9 cellular contexts compared by ENCODE assay signal in the genomic region with DNA sequence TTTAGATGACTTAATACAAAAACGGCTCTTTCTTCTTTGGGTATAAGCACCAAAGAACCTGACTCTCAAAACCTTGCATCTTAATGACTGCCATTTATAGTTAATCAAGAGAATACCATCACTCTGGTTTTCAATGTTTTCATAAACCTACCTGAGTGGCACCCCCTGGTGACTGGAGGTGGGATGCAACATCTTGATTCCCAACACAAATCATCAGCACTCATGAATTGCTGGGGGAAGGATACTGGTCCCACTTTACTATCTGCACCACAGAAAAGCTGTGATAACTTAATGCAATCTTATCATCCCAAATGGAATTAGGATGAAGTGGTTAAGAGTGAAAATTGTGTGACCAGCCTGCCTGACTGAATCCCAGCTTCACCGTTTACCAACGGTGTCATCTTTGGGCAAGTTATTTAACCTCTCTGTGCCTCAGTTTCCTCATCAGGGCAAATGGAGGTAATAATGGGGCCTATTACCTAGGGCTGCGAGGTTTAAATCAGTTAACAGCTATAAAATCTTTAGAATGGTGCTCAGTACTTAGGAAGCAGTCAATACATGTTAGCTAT.
A peak's percentile ranks its signal among the peaks of the same experiment; 100 is the strongest.
DNase-seq lines count a peak whose midpoint lies in the region; ATAC-seq, FAIRE-seq and TF ChIP-seq lines count a peak whose summit lies in the region.
"Had no signal": no experiment of that assay in that cellular context is flagged by ENCODE, and none has a peak within 500 bp of the region (broad histone marks: within the 10 kb centered on the region; RNA-seq: fewer than 3 reads in every experiment).

No MANE protein-coding gene starts in this region.

- no peaks in the 10 kb centered on the region for H3K27me3 Mint-ChIP-seq in activated CD4-positive, alpha-beta memory T cell treated with anti-CD3 and anti-CD28 coated beads for 36 hours

- H3K36me3 Mint-ChIP-seq in activated CD4-positive, alpha-beta memory T cell treated with anti-CD3 and anti-CD28 coated beads for 36 hours: peaks cover 19% of the 10 kb centered on the region

- no peak overlapping the region for H3K4me3 Mint-ChIP-seq in activated CD4-positive, alpha-beta memory T cell treated with anti-CD3 and anti-CD28 coated beads for 36 hours

- TF ChIP-seq POLR2A in gastroesophageal sphincter (IDR thresholded peaks at IDR 0.05) (no peak), GM12891 (IDR thresholded peaks at IDR 0.05; ENCODE audit: low read depth, low read length) (no peak)

- peak overlapping the region; percentile 61 to 77 (median 70) for H3K27ac ChIP-seq in gastroesophageal sphincter
- H3K27ac ChIP-seq: parathyroid adenoma had no signal

- ATAC-seq in HG02885 (IDR thresholded peaks at IDR 0.05; ENCODE audit: poor library complexity, unreplicated experiment) (peak; percentile 47), gastroesophageal sphincter (no peak), HG03108 (IDR thresholded peaks at IDR 0.05; ENCODE audit: unreplicated experiment) (no peak)

- peak overlapping the region; percentile 62 for H3K27ac Mint-ChIP-seq in activated CD4-positive, alpha-beta memory T cell treated with anti-CD3 and anti-CD28 coated beads for 36 hours

- POLR2A ChIA-PET in activated CD4-positive, alpha-beta memory T cell treated with anti-CD3 and anti-CD28 coated beads for 36 hours (lab: Charles Lee): no interaction called here

- no peak overlapping the region for H3K4me3 ChIP-seq in GM06990 (replicated peaks; ENCODE audit: low read depth, low read length)
- H3K4me3 ChIP-seq in gastroesophageal sphincter: no peak overlapping the region

- peaks cover 64% of the 10 kb centered on the region for H3K4me1 Mint-ChIP-seq in activated CD4-positive, alpha-beta memory T cell treated with anti-CD3 and anti-CD28 coated beads for 36 hours (ENCODE audit: low read depth)

- H3K36me3 ChIP-seq in GM06990 (ENCODE audit: control insufficient read depth, insufficient read depth, low read length) (no peaks in the 10 kb centered on the region; the same call in 1 of the 2 replicates), gastroesophageal sphincter (no peaks in the 10 kb centered on the region)

- WGBS in gastroesophageal sphincter (ENCODE audit: low coverage in 1 of 2), 2 donors: 69 to 74% methylated on average over 4 of the region's 4 CpGs

- CTCF ChIA-PET in activated CD4-positive, alpha-beta memory T cell treated with anti-CD3 and anti-CD28 coated beads for 36 hours (lab: Charles Lee): interaction anchor here (0.6 to 3.1 kb wide), 14 partner anchors 9 to 1604 kb away, joined by 3 to 12 read pairs (median 3); no protein-coding TSS in a partner anchor

- peaks cover 5% of the 10 kb centered on the region for H3K9me3 Mint-ChIP-seq in activated CD4-positive, alpha-beta memory T cell treated with anti-CD3 and anti-CD28 coated beads for 36 hours

- H3K27me3 ChIP-seq in GM06990 (replicated peaks; ENCODE audit: control insufficient read depth, insufficient read depth, low read length) (no peaks in the 10 kb centered on the region), gastroesophageal sphincter (no peaks in the 10 kb centered on the region)

- H3K4me1 ChIP-seq in gastroesophageal sphincter: peaks cover 20 to 38% (median 22%) of the 10 kb centered on the region in 3 donors

- DNase-seq in GM06990 (ENCODE audit: extremely low read depth, insufficient read length): no peak
- DNase-seq in activated CD4-positive, alpha-beta memory T cell treated with anti-CD3 and anti-CD28 coated beads for 36 hours: peak; percentile 56
- peak in 2 of 3 experiments; percentile 6 to 17 for DNase-seq in stimulated activated CD4-positive, alpha-beta T cell treated with anti-CD3 and anti-CD28 coated beads, TNF-alpha, amount 100 ng/mL, for 24 hours (ENCODE audit: low read depth in 3 of 3)
- DNase-seq in epidermal melanocyte (ENCODE audit: insufficient read length, low spot score): no peak
- DNase-seq in GM12891 (ENCODE audit: insufficient read length, low spot score): no peak

- intact Hi-C loops in activated CD4-positive, alpha-beta memory T cell treated with anti-CD3 and anti-CD28 coated beads for 36 hours (cut with micrococcal nuclease): loop anchor here (1.0 to 10.0 kb wide), 7 partner anchors 46 to 1787 kb away; no protein-coding TSS in a partner anchor

- no peak for FAIRE-seq in GM12891 (lab: Jason Lieb, UNC)

- TF ChIP-seq EP300 in gastroesophageal sphincter (IDR thresholded peaks at IDR 0.05): no peak

- TF ChIP-seq CTCF in GM06990 (IDR thresholded peaks at IDR 0.05; ENCODE audit: insufficient read depth, low read length, poor library complexity, severe bottlenecking) (peak; percentile 53), gastroesophageal sphincter (IDR thresholded peaks at IDR 0.05) (peak in 2 of 4 experiments; percentile 12 to 31)

- no peaks in the 10 kb centered on the region for H3K9me3 ChIP-seq in gastroesophageal sphincter

TF ChIP-seq in GM12891, 5 proteins besides CTCF, POLR2A, EP300 and RAD21:
- no peak for TF ChIP-seq POU2F2 (IDR thresholded peaks at IDR 0.05; ENCODE audit: low read depth, low read length)
- no peak for TF ChIP-seq PAX5 (IDR thresholded peaks at IDR 0.05; ENCODE audit: insufficient read depth, low read length, severe bottlenecking)
- TF ChIP-seq SPI1 (IDR thresholded peaks at IDR 0.05; ENCODE audit: low read depth, low read length): no peak
- TF ChIP-seq TAF1 (IDR thresholded peaks at IDR 0.05; ENCODE audit: low read depth, low read length): no peak
- no peak for TF ChIP-seq POLR2AphosphoS5 (IDR thresholded peaks at IDR 0.05; ENCODE audit: low read depth, low read length)

Comparison
In these comparisons a context has a peak if more than half of its experiments do, and no peak if none do; other contexts are left out.
1. DNase-seq: peak in activated CD4-positive, alpha-beta memory T cell treated with anti-CD3 and anti-CD28 coated beads for 36 hours (single experiment) and stimulated activated CD4-positive, alpha-beta T cell treated with anti-CD3 and anti-CD28 coated beads, TNF-alpha, amount 100 ng/mL, for 24 hours (2 of 3); none in GM06990 (single experiment), epidermal melanocyte (single experiment) and GM12891 (single experiment).